Comparison of ENCODE assay signal across 8 cellular contexts in the genomic region with DNA sequence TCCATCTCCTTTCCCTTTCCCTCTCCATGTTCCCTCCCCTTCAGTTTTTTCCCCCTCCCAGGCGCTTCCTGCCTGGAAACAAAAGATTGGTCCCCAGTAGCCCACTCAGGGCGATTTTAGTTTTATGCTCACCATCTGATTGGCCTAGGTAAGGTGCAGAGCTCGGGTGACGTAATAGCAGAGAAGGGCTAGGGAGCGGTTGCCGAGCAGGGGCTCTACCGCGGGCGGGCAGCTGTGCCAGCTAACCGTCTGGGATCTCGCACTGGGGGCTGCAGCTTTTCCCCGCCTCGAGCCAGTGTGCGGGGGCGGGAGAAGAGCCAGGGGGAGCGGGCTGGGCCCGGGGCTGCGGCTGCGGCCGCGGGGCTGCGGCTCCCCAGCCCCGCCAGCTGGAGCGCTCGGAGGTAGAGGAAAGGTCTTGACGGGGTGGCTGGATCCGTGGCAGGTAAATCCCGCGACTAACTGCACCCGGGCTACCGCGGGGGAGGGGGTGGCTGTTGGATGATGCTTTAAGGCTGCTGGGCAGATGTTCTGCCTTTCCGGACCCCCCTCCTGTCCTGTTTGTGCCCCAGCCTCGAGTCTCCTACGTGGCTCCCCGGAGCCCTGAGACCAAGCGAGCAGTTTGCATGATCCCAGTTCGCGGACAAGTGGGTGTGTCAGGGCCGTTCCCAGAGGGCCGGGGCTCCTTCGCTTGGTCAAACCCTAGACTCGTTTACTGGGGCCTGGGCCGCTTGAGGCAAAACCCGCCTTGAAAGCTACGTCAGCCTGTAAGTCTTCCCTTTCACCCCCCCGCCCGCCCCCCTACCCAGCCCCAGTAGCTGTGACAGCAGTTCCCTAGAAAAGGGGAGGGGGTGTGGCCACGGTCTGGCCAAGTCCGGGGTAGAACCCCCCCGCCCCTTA. TPM values are rescaled to one million over a fixed set of nuclear protein-coding genes. Genes with fewer than 3 reads are reported as not detected.
DNase-seq lines count a peak whose midpoint lies in the region; ATAC-seq, FAIRE-seq and TF ChIP-seq lines count a peak whose summit lies in the region.

A gene (plus strand): TSS at position 218 of the 897 bp plus-strand sequence. CDS start 26,913 bp downstream, outside the sequence.

- TF ChIP-seq CTCF in GM13977 (IDR thresholded peaks at IDR 0.05; ENCODE audit: extremely low read depth, insufficient read depth, missing control alignments) (no peak), cardiac fibroblast (IDR thresholded peaks at IDR 0.05; ENCODE audit: low read depth, low read length) (no peak)

- H3K4me3 ChIP-seq in SJSA1 (peak within 1 kb of the TSS; percentile 41), cardiac fibroblast (replicated peaks in 1 of 2; ENCODE audit: low read depth in 2 of 2, low read length in 2 of 2) (peak within 1 kb of the TSS; percentile 38 to 49), small intestine (ENCODE audit: low read depth in 1 of 2, low read length in 2 of 2) (peak within 1 kb of the TSS in 1 of 2 donors; percentile 37)

- ATAC-seq in HG03565 (IDR thresholded peaks at IDR 0.05; ENCODE audit: unreplicated experiment) (peak; percentile 56), GM21825 (IDR thresholded peaks at IDR 0.05; ENCODE audit: unreplicated experiment) (no peak), HG03378 (IDR thresholded peaks at IDR 0.05; ENCODE audit: unreplicated experiment) (no peak)

- in situ Hi-C loops in GM13977 (cut with MboI; ENCODE audit: low pct_unique_long_range_greater_than_20kb, low sequenced_read_pairs, unreplicated experiment): no loop called here

- peak; percentile 26 for DNase-seq in GM13977 (ENCODE audit: low spot score)
- peak in 1 of 2 experiments; percentile 26 for DNase-seq in SJSA1 (ENCODE audit: low read depth in 1 of 2, low spot score in 2 of 2)
- peak; percentile 48 to 57 for DNase-seq in cardiac fibroblast (ENCODE audit: low read depth in 2 of 2)
- DNase-seq in islet precursor cell: peak; percentile 92
- peak; percentile 13 for DNase-seq in small intestine

- H3K36me3 ChIP-seq in SJSA1 (no peaks in the 10 kb centered on the region), small intestine (ENCODE audit: control insufficient read depth in 2 of 2, insufficient read depth in 2 of 2, low read length in 2 of 2) (no peaks in the 10 kb centered on the region)

- H3K4me1 ChIP-seq in SJSA1 (replicated peaks) (no peaks in the 10 kb centered on the region), small intestine (ENCODE audit: control insufficient read depth in 2 of 2, insufficient read depth in 1 of 2, low read depth in 1 of 2, low read length in 1 of 2) (no peaks in the 10 kb centered on the region)

- H3K27me3 ChIP-seq in SJSA1 (replicated peaks) (no peaks in the 10 kb centered on the region), small intestine (ENCODE audit: control insufficient read depth in 2 of 2, insufficient read depth in 2 of 2, low read length in 2 of 2) (no peaks in the 10 kb centered on the region)

- H3K27ac ChIP-seq in SJSA1 (no peak within 1 kb of the TSS), small intestine (ENCODE audit: low read depth in 1 of 2, low read length in 1 of 2) (no peak within 1 kb of the TSS)

- no peak for FAIRE-seq in small intestine (lab: Jason Lieb, UNC)

- H3K9me3 ChIP-seq in SJSA1 (replicated peaks) (no peaks in the 10 kb centered on the region), small intestine (ENCODE audit: control insufficient read depth, low read depth) (no peaks in the 10 kb centered on the region)

- 2 to 30% (median 9%) methylated on average over 26 to 50 of the region's 51 CpGs for WGBS in small intestine, 3 donors

RNA-seq across cellular contexts. Expression of the gene that starts here (rescaled TPM):
- total RNA-seq in SJSA1 (2014; rRNA removed; shearing (Covaris generic)): 0.45 and 1.7 TPM in 2 replicates
- polyA plus RNA-seq in small intestine: under 1 TPM in 2 of 3 donors, not detected in 1; under 0.01 to 0.51 TPM

Comparison
In these comparisons a context has a peak if more than half of its experiments do, and no peak if none do; other contexts are left out.
1. Peak in DNase-seq in small intestine; RNA of the gene not detected or under 1 TPM.